ENCODE assay signal across 14 cellular contexts in genomic region chr11:19666951-19667350, GRCh38. TPM values are rescaled to one million over a fixed set of nuclear protein-coding genes. Genes with fewer than 3 reads are reported as not detected.
A peak's percentile ranks its signal among the peaks of the same experiment; 100 is the strongest.
DNase-seq lines count a peak whose midpoint lies in the region; TF ChIP-seq lines count a peak whose summit lies in the region.
"Had no signal": no experiment of that assay in that cellular context is flagged by ENCODE, and none has a peak within 500 bp of the region (broad histone marks: within the 10 kb centered on the region; RNA-seq: fewer than 3 reads in every experiment).

No MANE protein-coding gene starts in this region.

- CTCF ChIA-PET in RWPE1 (lab: Yijun Ruan, JAX) = no interaction called here

- DNase-seq in NCI-H748 (lab: John Stamatoyannopoulos, UW; ENCODE audit: unreplicated experiment) = peak; percentile 52
- no peak for DNase-seq in NCI-H748 treated with DMSO at 0.1 percent for 48 hours (lab: John Stamatoyannopoulos, UW)
- peak in 32 of 58 donors; percentile 19 to 91 (median 54) for DNase-seq in anterior cingulate cortex (lab: John Stamatoyannopoulos, UW)
- peak; percentile 93 for DNase-seq in medulla oblongata (ENCODE audit: extremely low spot score)
- DNase-seq in RWPE1 (ENCODE audit: low spot score) = no peak
- no peak for DNase-seq in activated CD4-positive, alpha-beta T cell treated with anti-CD3 and anti-CD28 coated beads for 1 hour
- no peak for DNase-seq in NCI-H1694 treated with DMSO at 0.1 percent for 48 hours (lab: John Stamatoyannopoulos, UW)
- DNase-seq: COR-L47; GM23248; NCI-H187; NCI-H524 treated with DMSO at 0.1 percent for 48 hours; NK-92 treated with Interleukin-12 subunit alpha and Interleukin-12 subunit beta, amount 100 ng/mL, for 24 hours; OCI-M1 had no signal

- POLR2A ChIA-PET in RWPE1 (lab: Yijun Ruan, JAX; ENCODE audit: low non-redundant PET) = no interaction called here

- no peak for TF ChIP-seq CTCF in RWPE1 (conservative IDR thresholded peaks at IDR 0.05; ENCODE audit: low read depth)

- H3K27ac ChIP-seq in temporal lobe (ENCODE audit: low read depth, low read length) (peak overlapping the region; percentile 82), RWPE1 (no peak overlapping the region)
- H3K27ac ChIP-seq: GM23248 had no signal

RNA-seq across cellular contexts. Expression of gene NAV2, which starts 45.7 kb away (rescaled TPM):
- 22.9 TPM for total RNA-seq in temporal lobe

Comparison
In these comparisons a context has a peak if more than half of its experiments do, and no peak if none do; other contexts are left out.
1. DNase-seq: peak in NCI-H748 (single experiment), anterior cingulate cortex (32 of 58) and medulla oblongata (single experiment); none in NCI-H748 treated with DMSO at 0.1 percent for 48 hours (single experiment), RWPE1 (single experiment), activated CD4-positive, alpha-beta T cell treated with anti-CD3 and anti-CD28 coated beads for 1 hour (single experiment) and NCI-H1694 treated with DMSO at 0.1 percent for 48 hours (single experiment).